ENCODE assay signal across 8 cellular contexts in the genomic region with DNA sequence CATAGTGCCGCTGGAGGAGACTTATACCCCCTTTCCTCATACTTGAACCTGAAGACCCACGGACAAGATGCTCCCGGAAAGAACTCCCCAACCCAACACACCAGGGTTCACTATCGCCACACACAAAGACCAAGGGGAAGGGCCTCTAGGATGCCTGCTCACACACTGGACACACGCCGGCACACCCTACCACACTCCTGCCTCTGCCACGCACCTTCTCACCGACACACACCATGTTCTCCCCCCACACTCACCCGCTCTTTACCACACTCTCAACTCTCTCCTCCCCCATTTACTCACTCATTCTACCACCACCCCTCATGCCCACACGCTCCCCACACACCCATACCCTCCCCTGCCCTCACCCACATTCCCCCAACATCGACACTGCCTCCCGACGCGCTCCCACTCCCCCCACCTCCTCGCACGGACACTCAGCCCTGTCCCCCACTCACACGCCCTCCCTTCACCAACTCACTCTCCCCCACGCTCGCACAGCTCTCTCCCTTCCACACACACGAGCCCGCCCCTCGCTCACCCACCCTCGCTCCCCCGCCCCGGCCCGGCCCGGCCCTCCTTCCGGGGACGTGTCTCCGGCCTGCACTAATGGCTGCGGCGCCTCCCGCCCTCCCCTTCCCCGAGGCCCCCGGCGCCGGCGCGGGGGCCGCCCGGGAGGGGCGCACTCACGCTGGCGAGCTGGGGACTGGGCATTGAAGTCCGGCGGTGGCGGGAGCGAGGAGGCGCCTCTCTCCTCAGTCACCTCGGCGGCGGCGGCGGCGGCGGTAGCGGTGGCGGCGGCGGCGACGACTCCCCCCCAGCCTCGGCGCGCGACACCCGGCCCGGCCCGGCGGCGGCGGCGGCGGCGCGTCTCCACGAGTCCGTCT. TPM values are rescaled to one million over a fixed set of nuclear protein-coding genes. Genes with fewer than 3 reads are reported as not detected.
DNase-seq lines count a peak whose midpoint lies in the region; ATAC-seq and TF ChIP-seq lines count a peak whose summit lies in the region.

No MANE protein-coding gene starts in this region.

- CTCF ChIA-PET in activated CD4-positive, alpha-beta T cell treated with anti-CD3 and anti-CD28 coated beads, Interleukin-2, amount 10 ng/mL, durations not matched to agents 7 days and 5 days (lab: Charles Lee) = interaction anchor here (0.6 to 14.9 kb wide), 17 partner anchors 7 to 115 kb away, joined by 3 to 371 read pairs (median 4); no protein-coding TSS in a partner anchor

- intact Hi-C loops in lower leg skin (cut with DNase I; ENCODE audit: low total_unique reads) = no loop called here

- TF ChIP-seq EP300 in Ishikawa (IDR thresholded peaks at IDR 0.05; ENCODE audit: borderline replicate concordance) = no peak

- H3K27me3 Mint-ChIP-seq in activated CD4-positive, alpha-beta T cell treated with anti-CD3 and anti-CD28 coated beads, Interleukin-2, amount 10 ng/mL, durations not matched to agents 7 days and 5 days = no peaks in the 10 kb centered on the region

- peaks cover 78% of the 10 kb centered on the region for H3K4me1 Mint-ChIP-seq in activated CD4-positive, alpha-beta T cell treated with anti-CD3 and anti-CD28 coated beads, Interleukin-2, amount 10 ng/mL, durations not matched to agents 7 days and 5 days

- peaks cover 33% of the 10 kb centered on the region for H3K36me3 Mint-ChIP-seq in activated CD4-positive, alpha-beta T cell treated with anti-CD3 and anti-CD28 coated beads, Interleukin-2, amount 10 ng/mL, durations not matched to agents 7 days and 5 days (ENCODE audit: low read depth)

- H3K4me3 Mint-ChIP-seq in activated CD4-positive, alpha-beta T cell treated with anti-CD3 and anti-CD28 coated beads, Interleukin-2, amount 10 ng/mL, durations not matched to agents 7 days and 5 days = peak overlapping the region; percentile 89

- no peaks in the 10 kb centered on the region for H3K9me3 Mint-ChIP-seq in activated CD4-positive, alpha-beta T cell treated with anti-CD3 and anti-CD28 coated beads, Interleukin-2, amount 10 ng/mL, durations not matched to agents 7 days and 5 days

- peak overlapping the region; percentile 93 for H3K27ac Mint-ChIP-seq in activated CD4-positive, alpha-beta T cell treated with anti-CD3 and anti-CD28 coated beads, Interleukin-2, amount 10 ng/mL, durations not matched to agents 7 days and 5 days

- no peak for TF ChIP-seq CTCF in lower leg skin (IDR thresholded peaks at IDR 0.05)

- POLR2A ChIA-PET in activated CD4-positive, alpha-beta T cell treated with anti-CD3 and anti-CD28 coated beads, Interleukin-2, amount 10 ng/mL, durations not matched to agents 7 days and 5 days (lab: Charles Lee) = no interaction called here

- peak; percentile 22 for ATAC-seq in GM21423 (IDR thresholded peaks at IDR 0.05; ENCODE audit: unreplicated experiment)

- no peak for TF ChIP-seq POLR2A in lower leg skin (IDR thresholded peaks at IDR 0.05)

- DNase-seq in D341Med (ENCODE audit: low spot score) (peak; percentile 78), dedifferentiated amniotic fluid mesenchymal stem cell (ENCODE audit: extremely low spot score) (peak; percentile 56), lower leg skin (ENCODE audit: low spot score in 2 of 2) (peak; percentile 73 to 96), DMS114 treated with DMSO at 0.1 percent for 48 hours (lab: John Stamatoyannopoulos, UW; ENCODE audit: unreplicated experiment) (no peak)
- DNase-seq in activated CD4-positive, alpha-beta T cell treated with anti-CD3 and anti-CD28 coated beads, Interleukin-2, amount 10 ng/mL, durations not matched to agents 7 days and 5 days = peak; percentile 78
- DNase-seq in stimulated activated CD4-positive, alpha-beta T cell treated with anti-CD3 and anti-CD28 coated beads, Interleukin-4, amount 100 ng/mL, for 48 hours (ENCODE audit: low read depth in 2 of 2) = peak; percentile 63 to 69

- 1% methylated on average over 32 to 33 of the region's 78 CpGs for WGBS in lower leg skin, 2 donors

- TF ChIP-seq RAD21 in Ishikawa (IDR thresholded peaks at IDR 0.05; ENCODE audit: low read depth) = no peak

- H3K4me3 ChIP-seq in lower leg skin (ENCODE audit: low read depth, poor library complexity, severe bottlenecking) = peak overlapping the region; percentile 76

TF ChIP-seq in Ishikawa, 13 proteins besides CTCF, POLR2A, EP300 and RAD21:
- TF ChIP-seq, protein P1, sequence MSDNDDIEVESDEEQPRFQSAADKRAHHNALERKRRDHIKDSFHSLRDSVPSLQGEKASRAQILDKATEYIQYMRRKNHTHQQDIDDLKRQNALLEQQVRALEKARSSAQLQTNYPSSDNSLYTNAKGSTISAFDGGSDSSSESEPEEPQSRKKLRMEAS (IDR thresholded peaks at IDR 0.05) = peak; percentile 39; the same call in 1 of the 2 replicates
- TF ChIP-seq YY1 (IDR thresholded peaks at IDR 0.05; ENCODE audit: low read depth) = peak; percentile 75
- no peak for TF ChIP-seq TAF1 (IDR thresholded peaks at IDR 0.05; ENCODE audit: low read depth)

RNA-seq across cellular contexts. Expression of a gene that starts 0.6 kb away (rescaled TPM):
- 100 to 1,000 TPM; 334 to 347 TPM for total RNA-seq in activated CD4-positive, alpha-beta T cell treated with anti-CD3 and anti-CD28 coated beads, Interleukin-2, amount 10 ng/mL, durations not matched to agents 7 days and 5 days
- 10 to 100 TPM; 40.9 to 92.8 (median 67.3) TPM for total RNA-seq in lower leg skin
